In genomic region chr10:113169853-113170455, GRCh38 we compare ENCODE assay signal across 8 cellular contexts.
DNase-seq lines count a peak whose midpoint lies in the region; ATAC-seq lines count a peak whose summit lies in the region.

No MANE protein-coding gene starts in this region.

- ATAC-seq in GM18519 (IDR thresholded peaks at IDR 0.05; ENCODE audit: low FRiP score, unreplicated experiment) (peak; percentile 99), GM21367 (IDR thresholded peaks at IDR 0.05; ENCODE audit: unreplicated experiment) (peak; percentile 94), HG03108 (IDR thresholded peaks at IDR 0.05; ENCODE audit: unreplicated experiment) (peak; percentile 86)
- no peak for ATAC-seq in activated CD4-positive, CD25-positive, alpha-beta regulatory T cell treated with anti-CD3 and anti-CD28 coated beads, Interleukin-2, amount 50 U/mL, for 24 hours

- peak; percentile 39 for DNase-seq in fibroblast of peridontal ligament (ENCODE audit: extremely low read depth)
- DNase-seq in DMS153 (lab: John Stamatoyannopoulos, UW): no peak
- DNase-seq in DMS114 treated with DMSO at 0.1 percent for 48 hours (lab: John Stamatoyannopoulos, UW; ENCODE audit: unreplicated experiment): no peak
- DNase-seq in SHP77 treated with DMSO at 0.1 percent for 48 hours (lab: John Stamatoyannopoulos, UW): no peak

Comparison
In these comparisons a context has a peak if more than half of its experiments do, and no peak if none do; other contexts are left out.
1. ATAC-seq: peak in GM18519 (single experiment), GM21367 (single experiment) and HG03108 (single experiment); none in activated CD4-positive, CD25-positive, alpha-beta regulatory T cell treated with anti-CD3 and anti-CD28 coated beads, Interleukin-2, amount 50 U/mL, for 24 hours (0 of 2).